Comparison of ENCODE assay signal across 17 cellular contexts in genomic region chr1:2468540-2468939, GRCh38.
"Had no signal": no experiment of that assay in that cellular context is flagged by ENCODE, and none has a peak within 500 bp of the region (broad histone marks: within the 10 kb centered on the region; RNA-seq: fewer than 3 reads in every experiment).

No MANE protein-coding gene starts in this region.

- DNase-seq: head of caudate nucleus, left ventricle myocardium inferior, mammary epithelial cell, midbrain, nucleus accumbens, posterior cingulate gyrus, spleen, upper lobe of left lung had no signal

- H3K27me3 ChIP-seq: testis had no signal

- H3K36me3 Mint-ChIP-seq: activated CD4-positive, alpha-beta memory T cell treated with anti-CD3 and anti-CD28 coated beads for 36 hours; activated naive CD4-positive, alpha-beta T cell treated with anti-CD3 and anti-CD28 coated beads, Interleukin-2, amount 50 U/mL, for 72 hours; stimulated activated memory B cell treated with anti-CD40 and anti-IgM and Interleukin-4, amounts not matched to agents 10 μg/mL and 1 μg/mL and 100 μg/mL, for 72 hours had no signal

- H3K9me3 Mint-ChIP-seq: activated B cell treated with CpG ODN at 0.5 μM for 24 hours; activated CD4-positive, alpha-beta memory T cell treated with anti-CD3 and anti-CD28 coated beads for 36 hours; activated naive CD4-positive, alpha-beta T cell treated with anti-CD3 and anti-CD28 coated beads, Interleukin-2, amount 50 U/mL, for 72 hours; activated T-helper 1 cell treated with anti-CD3 and anti-CD28 coated beads, Interleukin-12 subunit alpha, Interleukin-12 subunit beta, Interleukin-2, Interleukin-4 antibody, amounts not matched to agents 30 ng/mL and 10 ng/mL and 1 ng/mL, durations not matched to agents 14 hours and 24 hours and 36 hours; nephron; stimulated activated memory B cell treated with anti-CD40 and anti-IgM and Interleukin-4, amounts not matched to agents 10 μg/mL and 1 μg/mL and 100 μg/mL, for 72 hours had no signal

- H3K27me3 Mint-ChIP-seq: activated CD4-positive, alpha-beta memory T cell treated with anti-CD3 and anti-CD28 coated beads for 36 hours had no signal

- H3K27ac Mint-ChIP-seq: activated B cell treated with CpG ODN at 0.5 μM for 24 hours; activated CD4-positive, alpha-beta memory T cell treated with anti-CD3 and anti-CD28 coated beads for 36 hours; activated naive CD4-positive, alpha-beta T cell treated with anti-CD3 and anti-CD28 coated beads, Interleukin-2, amount 50 U/mL, for 72 hours; activated T-helper 1 cell treated with anti-CD3 and anti-CD28 coated beads, Interleukin-12 subunit alpha, Interleukin-12 subunit beta, Interleukin-2, Interleukin-4 antibody, amounts not matched to agents 30 ng/mL and 10 ng/mL and 1 ng/mL, durations not matched to agents 14 hours and 24 hours and 36 hours; nephron; stimulated activated memory B cell treated with anti-CD40 and anti-IgM and Interleukin-4, amounts not matched to agents 10 μg/mL and 1 μg/mL and 100 μg/mL, for 72 hours had no signal

- ATAC-seq: activated naive CD4-positive, alpha-beta T cell treated with anti-CD3 and anti-CD28 coated beads, Interleukin-2, amount 50 U/mL, for 72 hours; stimulated activated memory B cell treated with anti-CD40 and anti-IgM and Interleukin-4, amounts not matched to agents 10 μg/mL and 1 μg/mL and 100 μg/mL, for 72 hours had no signal

- H3K27ac ChIP-seq: adrenal gland, cardiac muscle cell, left ventricle myocardium inferior, spleen, testis, upper lobe of left lung had no signal

- H3K4me1 ChIP-seq: left ventricle myocardium inferior had no signal

- H3K36me3 ChIP-seq: adrenal gland, cardiac muscle cell, left ventricle myocardium inferior, spleen, upper lobe of left lung had no signal

- H3K9me3 ChIP-seq: adrenal gland, left ventricle myocardium inferior, spleen, testis, upper lobe of left lung had no signal

- H3K4me3 Mint-ChIP-seq: activated B cell treated with CpG ODN at 0.5 μM for 24 hours; activated CD4-positive, alpha-beta memory T cell treated with anti-CD3 and anti-CD28 coated beads for 36 hours; activated T-helper 1 cell treated with anti-CD3 and anti-CD28 coated beads, Interleukin-12 subunit alpha, Interleukin-12 subunit beta, Interleukin-2, Interleukin-4 antibody, amounts not matched to agents 30 ng/mL and 10 ng/mL and 1 ng/mL, durations not matched to agents 14 hours and 24 hours and 36 hours; stimulated activated memory B cell treated with anti-CD40 and anti-IgM and Interleukin-4, amounts not matched to agents 10 μg/mL and 1 μg/mL and 100 μg/mL, for 72 hours had no signal

- H3K4me3 ChIP-seq: adrenal gland, cardiac muscle cell, left ventricle myocardium inferior, spleen, testis, upper lobe of left lung had no signal
